Comparison of ENCODE assay signal across 8 cellular contexts in genomic region chr17:32783602-32784001, GRCh38.
DNase-seq lines count a peak whose midpoint lies in the region; ATAC-seq and TF ChIP-seq lines count a peak whose summit lies in the region.

No MANE protein-coding gene starts in this region.

- peaks cover 0 to 13% (median 0%) of the 10 kb centered on the region in 5 donors for H3K27me3 Mint-ChIP-seq in naive thymus-derived CD4-positive, alpha-beta T cell

- H3K9me3 ChIP-seq in naive thymus-derived CD4-positive, alpha-beta T cell (ENCODE audit: control insufficient read depth in 2 of 3, low read length in 3 of 3), result no peaks in the 10 kb centered on the region

- H3K4me3 Mint-ChIP-seq in naive thymus-derived CD4-positive, alpha-beta T cell, result no peak overlapping the region

- DNase-seq in GM06990 (ENCODE audit: extremely low read depth, insufficient read length) (peak; percentile 50), MV-4-11 (lab: John Stamatoyannopoulos, UW) (peak; percentile 56), SHP77 treated with DMSO at 0.1 percent for 48 hours (lab: John Stamatoyannopoulos, UW) (peak; percentile 5), epithelial cell of prostate (ENCODE audit: low read depth, low spot score) (no peak), mucosa of gallbladder (ENCODE audit: low spot score) (no peak)
- DNase-seq in naive thymus-derived CD4-positive, alpha-beta T cell, result peak in 7 of 9 donors; percentile 15 to 60 (median 43)
- no peak for DNase-seq in stimulated activated CD4-positive, alpha-beta T cell treated with anti-CD3 and anti-CD28 coated beads, Interleukin-2, amount 100 ng/mL, for 24 hours

- intact Hi-C loops in naive thymus-derived CD4-positive, alpha-beta T cell (cut with micrococcal nuclease), result loop anchor here (1.0 to 2.0 kb wide), 6 partner anchors 94 to 215 kb away; partner anchors contain the start of gene MYO1D (in 2 of the 2)

- POLR2A ChIA-PET in naive thymus-derived CD4-positive, alpha-beta T cell (lab: Charles Lee), result interaction anchor here (0.6 to 1.8 kb wide), 2 partner anchors 92 to 94 kb away, joined by 3 to 7 read pairs; partner anchors contain the start of gene MYO1D

- TF ChIP-seq CTCF in GM06990 (IDR thresholded peaks at IDR 0.05; ENCODE audit: insufficient read depth, low read length, poor library complexity, severe bottlenecking), result peak; percentile 47

- no peaks in the 10 kb centered on the region for H3K9me3 Mint-ChIP-seq in naive thymus-derived CD4-positive, alpha-beta T cell

- no peak overlapping the region for H3K27ac Mint-ChIP-seq in naive thymus-derived CD4-positive, alpha-beta T cell

- no peaks in the 10 kb centered on the region for H3K4me1 ChIP-seq in naive thymus-derived CD4-positive, alpha-beta T cell (ENCODE audit: control insufficient read depth in 2 of 2, insufficient read depth in 2 of 2, low read length in 2 of 2)

- H3K4me1 Mint-ChIP-seq in naive thymus-derived CD4-positive, alpha-beta T cell, result no peaks in the 10 kb centered on the region

- peak overlapping the region; percentile 28 for H3K27ac ChIP-seq in epithelial cell of prostate
- no peak overlapping the region for H3K27ac ChIP-seq in naive thymus-derived CD4-positive, alpha-beta T cell (ENCODE audit: low read depth, low read length)

- peak; percentile 79 for ATAC-seq in naive thymus-derived CD4-positive, alpha-beta T cell
- no peak for ATAC-seq in GM19351 (IDR thresholded peaks at IDR 0.05; ENCODE audit: unreplicated experiment)

- CTCF ChIA-PET in naive thymus-derived CD4-positive, alpha-beta T cell (lab: Charles Lee), result interaction anchor here (0.6 to 4.6 kb wide), 15 partner anchors 9 to 219 kb away, joined by 3 to 39 read pairs (median 4); partner anchors contain the start of gene MYO1D

- H3K36me3 ChIP-seq in GM06990 (ENCODE audit: control insufficient read depth, insufficient read depth, low read length), result no peaks in the 10 kb centered on the region
- H3K36me3 ChIP-seq in naive thymus-derived CD4-positive, alpha-beta T cell (ENCODE audit: control insufficient read depth in 2 of 3, insufficient read depth in 3 of 3, low read length in 3 of 3), result no peaks in the 10 kb centered on the region

- no peaks in the 10 kb centered on the region for H3K27me3 ChIP-seq in GM06990 (replicated peaks; ENCODE audit: control insufficient read depth, insufficient read depth, low read length)
- no peaks in the 10 kb centered on the region for H3K27me3 ChIP-seq in naive thymus-derived CD4-positive, alpha-beta T cell (ENCODE audit: control insufficient read depth in 2 of 2, insufficient read depth in 2 of 2, low read length in 2 of 2)

- no peak overlapping the region for H3K4me3 ChIP-seq in GM06990 (replicated peaks; ENCODE audit: low read depth, low read length)
- no peak overlapping the region for H3K4me3 ChIP-seq in naive thymus-derived CD4-positive, alpha-beta T cell (ENCODE audit: low read length)

- no peaks in the 10 kb centered on the region for H3K36me3 Mint-ChIP-seq in naive thymus-derived CD4-positive, alpha-beta T cell

Comparison
In these comparisons a context has a peak if more than half of its experiments do, and no peak if none do; other contexts are left out.
1. DNase-seq: peak in GM06990 (single experiment), MV-4-11 (single experiment), SHP77 treated with DMSO at 0.1 percent for 48 hours (single experiment) and naive thymus-derived CD4-positive, alpha-beta T cell (7 of 9); none in epithelial cell of prostate (single experiment), stimulated activated CD4-positive, alpha-beta T cell treated with anti-CD3 and anti-CD28 coated beads, Interleukin-2, amount 100 ng/mL, for 24 hours (0 of 2) and mucosa of gallbladder (single experiment).